Comparison of ENCODE assay signal across 1 cellular context in the genomic region with DNA sequence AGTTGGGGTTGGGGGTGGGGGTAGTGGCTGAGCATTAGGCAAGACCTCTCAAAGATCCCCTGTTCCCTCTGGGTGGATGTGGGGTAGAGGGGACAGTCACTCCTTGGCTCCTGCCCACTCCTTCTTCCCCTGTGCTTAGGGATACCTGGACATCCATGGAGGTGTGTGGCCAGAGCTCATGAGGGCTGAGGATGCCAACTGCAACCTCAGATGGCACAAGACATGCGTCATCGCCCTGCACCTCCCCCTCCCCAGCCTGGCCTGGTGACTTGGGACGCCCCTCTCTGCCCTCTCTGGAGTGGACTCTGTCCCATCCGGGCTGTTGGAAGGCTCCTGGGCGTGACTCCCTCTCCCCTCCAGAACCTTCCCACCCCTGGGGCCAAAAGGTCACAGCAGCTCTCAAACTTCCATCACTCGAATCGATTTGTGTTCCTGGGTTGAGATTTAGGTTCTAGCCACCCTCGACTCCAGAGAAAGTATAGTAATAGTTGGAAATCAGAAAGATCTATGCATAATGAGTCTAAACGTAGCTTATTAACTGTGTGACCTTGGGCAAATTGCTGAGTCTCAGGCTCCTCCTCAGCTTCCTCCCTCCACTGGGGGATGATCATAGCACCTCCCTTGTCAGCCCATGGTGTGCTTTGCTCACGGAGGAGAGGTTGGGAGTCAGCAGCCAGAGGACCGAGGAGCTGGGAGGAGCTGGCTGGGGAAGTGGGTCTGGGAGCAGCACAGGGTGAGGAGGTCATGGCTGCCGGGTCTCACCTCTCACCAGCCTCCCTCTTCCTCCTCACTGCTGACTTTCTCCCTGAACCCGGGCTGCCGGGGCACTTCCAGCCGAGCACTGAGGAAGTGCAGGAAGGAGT.
TF ChIP-seq lines count a peak whose summit lies in the region.

No MANE protein-coding gene starts in this region.

TF ChIP-seq in K562, 482 proteins besides CTCF, POLR2A, EP300 and RAD21 (continued from another document and continues in another):
- TF ChIP-seq AFF1 (IDR thresholded peaks at IDR 0.05; ENCODE audit: low read depth in 1 of 2, partially characterized antibody in 2 of 2) (peak; percentile 27 to 56), ZKSCAN8 (CRISPR knock-in tag; IDR thresholded peaks at IDR 0.05) (no peak), WHSC1 (IDR thresholded peaks at IDR 0.05; ENCODE audit: low read length) (no peak), MBD1 (CRISPR knock-in tag; IDR thresholded peaks at IDR 0.05) (no peak), ATF2 (CRISPR knock-in tag; IDR thresholded peaks at IDR 0.05) (no peak), HMG20B (CRISPR knock-in tag; IDR thresholded peaks at IDR 0.05) (no peak), NR4A1 (CRISPR knock-in tag; IDR thresholded peaks at IDR 0.05) (0 out of 2 replicates have a peak, but pooled peaks have one; percentile 23), NR4A1 (tag; IDR thresholded peaks at IDR 0.05) (no peak), PTBP1 (IDR thresholded peaks at IDR 0.05; ENCODE audit: low read depth, low read length) (no peak), ZNF561 (CRISPR knock-in tag; conservative IDR thresholded peaks at IDR 0.05) (no peak), NCOA2 (IDR thresholded peaks at IDR 0.05; ENCODE audit: partially characterized antibody in 2 of 2) (no peak), L3MBTL2 (IDR thresholded peaks at IDR 0.05) (no peak), USF2 (CRISPR knock-in tag; IDR thresholded peaks at IDR 0.05) (no peak), TARDBP (IDR thresholded peaks at IDR 0.05) (no peak), XRCC5 (IDR thresholded peaks at IDR 0.05; ENCODE audit: low read depth, low read length) (no peak), KAT8 (IDR thresholded peaks at IDR 0.05; ENCODE audit: low read depth) (no peak), SMARCA5 (IDR thresholded peaks at IDR 0.05) (no peak), FOSL1 (tag; conservative IDR thresholded peaks at IDR 0.05) (0 out of 2 replicates have a peak, but pooled peaks have one; percentile 6), ZNF165 (CRISPR knock-in tag; IDR thresholded peaks at IDR 0.05; ENCODE audit: borderline replicate concordance) (no peak), C11orf30 (IDR thresholded peaks at IDR 0.05; ENCODE audit: low read depth) (peak; percentile 82), THAP12 (CRISPR knock-in tag; IDR thresholded peaks at IDR 0.05) (no peak; the same call in 1 of the 2 replicates)
- TF ChIP-seq, protein P1, sequence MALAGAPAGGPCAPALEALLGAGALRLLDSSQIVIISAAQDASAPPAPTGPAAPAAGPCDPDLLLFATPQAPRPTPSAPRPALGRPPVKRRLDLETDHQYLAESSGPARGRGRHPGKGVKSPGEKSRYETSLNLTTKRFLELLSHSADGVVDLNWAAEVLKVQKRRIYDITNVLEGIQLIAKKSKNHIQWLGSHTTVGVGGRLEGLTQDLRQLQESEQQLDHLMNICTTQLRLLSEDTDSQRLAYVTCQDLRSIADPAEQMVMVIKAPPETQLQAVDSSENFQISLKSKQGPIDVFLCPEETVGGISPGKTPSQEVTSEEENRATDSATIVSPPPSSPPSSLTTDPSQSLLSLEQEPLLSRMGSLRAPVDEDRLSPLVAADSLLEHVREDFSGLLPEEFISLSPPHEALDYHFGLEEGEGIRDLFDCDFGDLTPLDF (CRISPR knock-in tag; IDR thresholded peaks at IDR 0.05), result no peak
- TF ChIP-seq, protein P2, sequence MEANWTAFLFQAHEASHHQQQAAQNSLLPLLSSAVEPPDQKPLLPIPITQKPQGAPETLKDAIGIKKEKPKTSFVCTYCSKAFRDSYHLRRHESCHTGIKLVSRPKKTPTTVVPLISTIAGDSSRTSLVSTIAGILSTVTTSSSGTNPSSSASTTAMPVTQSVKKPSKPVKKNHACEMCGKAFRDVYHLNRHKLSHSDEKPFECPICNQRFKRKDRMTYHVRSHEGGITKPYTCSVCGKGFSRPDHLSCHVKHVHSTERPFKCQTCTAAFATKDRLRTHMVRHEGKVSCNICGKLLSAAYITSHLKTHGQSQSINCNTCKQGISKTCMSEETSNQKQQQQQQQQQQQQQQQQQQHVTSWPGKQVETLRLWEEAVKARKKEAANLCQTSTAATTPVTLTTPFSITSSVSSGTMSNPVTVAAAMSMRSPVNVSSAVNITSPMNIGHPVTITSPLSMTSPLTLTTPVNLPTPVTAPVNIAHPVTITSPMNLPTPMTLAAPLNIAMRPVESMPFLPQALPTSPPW (CRISPR knock-in tag; IDR thresholded peaks at IDR 0.05), result no peak; the same call in 1 of the 2 replicates
- TF ChIP-seq, protein P3, sequence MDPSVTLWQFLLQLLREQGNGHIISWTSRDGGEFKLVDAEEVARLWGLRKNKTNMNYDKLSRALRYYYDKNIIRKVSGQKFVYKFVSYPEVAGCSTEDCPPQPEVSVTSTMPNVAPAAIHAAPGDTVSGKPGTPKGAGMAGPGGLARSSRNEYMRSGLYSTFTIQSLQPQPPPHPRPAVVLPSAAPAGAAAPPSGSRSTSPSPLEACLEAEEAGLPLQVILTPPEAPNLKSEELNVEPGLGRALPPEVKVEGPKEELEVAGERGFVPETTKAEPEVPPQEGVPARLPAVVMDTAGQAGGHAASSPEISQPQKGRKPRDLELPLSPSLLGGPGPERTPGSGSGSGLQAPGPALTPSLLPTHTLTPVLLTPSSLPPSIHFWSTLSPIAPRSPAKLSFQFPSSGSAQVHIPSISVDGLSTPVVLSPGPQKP (CRISPR knock-in tag; IDR thresholded peaks at IDR 0.05), result no peak
- TF ChIP-seq, protein P4, sequence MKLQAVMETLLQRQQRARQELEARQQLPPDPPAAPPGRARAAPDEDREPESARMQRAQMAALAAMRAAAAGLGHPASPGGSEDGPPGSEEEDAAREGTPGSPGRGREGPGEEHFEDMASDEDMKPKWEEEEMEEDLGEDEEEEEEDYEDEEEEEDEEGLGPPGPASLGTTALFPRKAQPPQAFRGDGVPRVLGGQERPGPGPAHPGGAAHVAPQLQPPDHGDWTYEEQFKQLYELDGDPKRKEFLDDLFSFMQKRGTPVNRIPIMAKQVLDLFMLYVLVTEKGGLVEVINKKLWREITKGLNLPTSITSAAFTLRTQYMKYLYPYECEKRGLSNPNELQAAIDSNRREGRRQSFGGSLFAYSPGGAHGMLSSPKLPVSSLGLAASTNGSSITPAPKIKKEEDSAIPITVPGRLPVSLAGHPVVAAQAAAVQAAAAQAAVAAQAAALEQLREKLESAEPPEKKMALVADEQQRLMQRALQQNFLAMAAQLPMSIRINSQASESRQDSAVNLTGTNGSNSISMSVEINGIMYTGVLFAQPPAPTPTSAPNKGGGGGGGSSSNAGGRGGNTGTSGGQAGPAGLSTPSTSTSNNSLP (IDR thresholded peaks at IDR 0.05; ENCODE audit: borderline replicate concordance, low read depth, low read length), result no peak
- TF ChIP-seq, protein P5, sequence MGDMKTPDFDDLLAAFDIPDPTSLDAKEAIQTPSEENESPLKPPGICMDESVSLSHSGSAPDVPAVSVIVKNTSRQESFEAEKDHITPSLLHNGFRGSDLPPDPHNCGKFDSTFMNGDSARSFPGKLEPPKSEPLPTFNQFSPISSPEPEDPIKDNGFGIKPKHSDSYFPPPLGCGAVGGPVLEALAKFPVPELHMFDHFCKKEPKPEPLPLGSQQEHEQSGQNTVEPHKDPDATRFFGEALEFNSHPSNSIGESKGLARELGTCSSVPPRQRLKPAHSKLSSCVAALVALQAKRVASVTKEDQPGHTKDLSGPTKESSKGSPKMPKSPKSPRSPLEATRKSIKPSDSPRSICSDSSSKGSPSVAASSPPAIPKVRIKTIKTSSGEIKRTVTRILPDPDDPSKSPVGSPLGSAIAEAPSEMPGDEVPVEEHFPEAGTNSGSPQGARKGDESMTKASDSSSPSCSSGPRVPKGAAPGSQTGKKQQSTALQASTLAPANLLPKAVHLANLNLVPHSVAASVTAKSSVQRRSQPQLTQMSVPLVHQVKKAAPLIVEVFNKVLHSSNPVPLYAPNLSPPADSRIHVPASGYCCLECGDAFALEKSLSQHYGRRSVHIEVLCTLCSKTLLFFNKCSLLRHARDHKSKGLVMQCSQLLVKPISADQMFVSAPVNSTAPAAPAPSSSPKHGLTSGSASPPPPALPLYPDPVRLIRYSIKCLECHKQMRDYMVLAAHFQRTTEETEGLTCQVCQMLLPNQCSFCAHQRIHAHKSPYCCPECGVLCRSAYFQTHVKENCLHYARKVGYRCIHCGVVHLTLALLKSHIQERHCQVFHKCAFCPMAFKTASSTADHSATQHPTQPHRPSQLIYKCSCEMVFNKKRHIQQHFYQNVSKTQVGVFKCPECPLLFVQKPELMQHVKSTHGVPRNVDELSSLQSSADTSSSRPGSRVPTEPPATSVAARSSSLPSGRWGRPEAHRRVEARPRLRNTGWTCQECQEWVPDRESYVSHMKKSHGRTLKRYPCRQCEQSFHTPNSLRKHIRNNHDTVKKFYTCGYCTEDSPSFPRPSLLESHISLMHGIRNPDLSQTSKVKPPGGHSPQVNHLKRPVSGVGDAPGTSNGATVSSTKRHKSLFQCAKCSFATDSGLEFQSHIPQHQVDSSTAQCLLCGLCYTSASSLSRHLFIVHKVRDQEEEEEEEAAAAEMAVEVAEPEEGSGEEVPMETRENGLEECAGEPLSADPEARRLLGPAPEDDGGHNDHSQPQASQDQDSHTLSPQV (IDR thresholded peaks at IDR 0.05), result peak; percentile 37
- TF ChIP-seq, protein P6, sequence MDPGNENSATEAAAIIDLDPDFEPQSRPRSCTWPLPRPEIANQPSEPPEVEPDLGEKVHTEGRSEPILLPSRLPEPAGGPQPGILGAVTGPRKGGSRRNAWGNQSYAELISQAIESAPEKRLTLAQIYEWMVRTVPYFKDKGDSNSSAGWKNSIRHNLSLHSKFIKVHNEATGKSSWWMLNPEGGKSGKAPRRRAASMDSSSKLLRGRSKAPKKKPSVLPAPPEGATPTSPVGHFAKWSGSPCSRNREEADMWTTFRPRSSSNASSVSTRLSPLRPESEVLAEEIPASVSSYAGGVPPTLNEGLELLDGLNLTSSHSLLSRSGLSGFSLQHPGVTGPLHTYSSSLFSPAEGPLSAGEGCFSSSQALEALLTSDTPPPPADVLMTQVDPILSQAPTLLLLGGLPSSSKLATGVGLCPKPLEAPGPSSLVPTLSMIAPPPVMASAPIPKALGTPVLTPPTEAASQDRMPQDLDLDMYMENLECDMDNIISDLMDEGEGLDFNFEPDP (CRISPR knock-in tag; IDR thresholded peaks at IDR 0.05), result 0 out of 2 replicates have a peak, but pooled peaks have one; percentile 22
